20 cellular contexts compared by ENCODE assay signal in the genomic region with DNA sequence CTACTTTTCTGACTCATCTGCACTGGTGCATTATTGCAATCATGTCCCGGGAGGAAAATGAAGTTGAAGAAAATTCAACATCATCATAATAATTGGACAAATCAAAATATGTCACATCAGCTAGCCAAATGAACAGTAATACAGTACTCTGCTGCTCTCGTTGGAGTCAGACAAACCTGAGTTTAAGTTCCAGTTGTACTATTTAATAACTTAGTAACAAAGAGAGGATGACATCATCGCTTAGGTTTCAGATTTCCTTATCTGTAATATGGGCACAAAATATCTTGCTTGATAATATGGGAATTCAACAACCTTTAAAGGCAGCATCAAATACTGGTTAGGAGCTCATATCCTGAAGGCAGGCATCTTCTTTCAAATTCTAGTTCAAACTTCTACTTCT.
A peak's percentile ranks its signal among the peaks of the same experiment; 100 is the strongest.
DNase-seq lines count a peak whose midpoint lies in the region; ATAC-seq, FAIRE-seq and TF ChIP-seq lines count a peak whose summit lies in the region.
"Had no signal": no experiment of that assay in that cellular context is flagged by ENCODE, and none has a peak within 500 bp of the region (broad histone marks: within the 10 kb centered on the region; RNA-seq: fewer than 3 reads in every experiment).

No MANE protein-coding gene starts in this region.

- no peaks in the 10 kb centered on the region for H3K4me1 ChIP-seq in Peyer's patch

- H3K27ac ChIP-seq in Peyer's patch: no peak overlapping the region
- H3K27ac ChIP-seq: C4-2B had no signal

- no peaks in the 10 kb centered on the region for H3K36me3 ChIP-seq in bronchial epithelial cell (ENCODE audit: control insufficient read depth, insufficient read depth, low read length)
- no peaks in the 10 kb centered on the region for H3K36me3 ChIP-seq in Peyer's patch

- H3K36me3 Mint-ChIP-seq in Calu3 (ENCODE audit: insufficient read depth, unreplicated experiment) (no peaks in the 10 kb centered on the region), T-cell (no peaks in the 10 kb centered on the region)
- H3K36me3 Mint-ChIP-seq: CD8-positive, alpha-beta memory T cell had no signal

- TF ChIP-seq CTCF in Calu3 (IDR thresholded peaks at IDR 0.05; ENCODE audit: unreplicated experiment) (no peak), bronchial epithelial cell (IDR thresholded peaks at IDR 0.05; ENCODE audit: insufficient read depth, low read length, severe bottlenecking) (no peak), fibroblast of the aortic adventitia (IDR thresholded peaks at IDR 0.05; ENCODE audit: insufficient read depth, low read length) (no peak), Peyer's patch (IDR thresholded peaks at IDR 0.05) (no peak)

- no peak for DNase-seq in Calu3
- peak; percentile 28 for DNase-seq in NCI-H226
- DNase-seq in bronchial epithelial cell (ENCODE audit: low read depth): peak; percentile 35
- DNase-seq in fibroblast of the aortic adventitia (ENCODE audit: low read depth): peak; percentile 36
- no peak for DNase-seq in Peyer's patch
- DNase-seq in NCI-H146 (lab: John Stamatoyannopoulos, UW): no peak
- no peak for DNase-seq in T-cell
- DNase-seq: CD8-positive, alpha-beta memory T cell; DMS79 treated with DMSO at 0.1 percent for 48 hours; H7; HFFc6; Kasumi-1; MM.1S; NCI-H1048; NCI-H1417 treated with DMSO at 0.1 percent for 48 hours; NCI-H187 treated with DMSO at 0.1 percent for 48 hours; NCI-H510A had no signal

- H3K27me3 Mint-ChIP-seq in Calu3 (ENCODE audit: unreplicated experiment): no peaks in the 10 kb centered on the region
- H3K27me3 Mint-ChIP-seq in T-cell: no peaks in the 10 kb centered on the region

- no peak for TF ChIP-seq POLR2A in Peyer's patch (IDR thresholded peaks at IDR 0.05)

- H3K9me3 ChIP-seq in Peyer's patch: no peaks in the 10 kb centered on the region

- H3K9me3 Mint-ChIP-seq in Calu3 (ENCODE audit: low read depth, unreplicated experiment) (peaks cover 5% of the 10 kb centered on the region), T-cell (no peaks in the 10 kb centered on the region)

- no peak overlapping the region for H3K4me3 Mint-ChIP-seq in Calu3 (ENCODE audit: low read depth, unreplicated experiment)
- no peak overlapping the region for H3K4me3 Mint-ChIP-seq in T-cell
- H3K4me3 Mint-ChIP-seq: CD8-positive, alpha-beta memory T cell; HFFc6 had no signal

- intact Hi-C loops in Calu3 (cut with micrococcal nuclease; ENCODE audit: unreplicated experiment): no loop called here

- peak overlapping the region; percentile 59 for H3K27ac Mint-ChIP-seq in Calu3 (ENCODE audit: unreplicated experiment)
- H3K27ac Mint-ChIP-seq in T-cell: no peak overlapping the region
- H3K27ac Mint-ChIP-seq: HFFc6 had no signal

- H3K4me3 ChIP-seq in bronchial epithelial cell (ENCODE audit: low read depth, low read length): no peak overlapping the region
- H3K4me3 ChIP-seq in fibroblast of the aortic adventitia (ENCODE audit: low read depth, low read length): no peak overlapping the region
- H3K4me3 ChIP-seq in Peyer's patch: no peak overlapping the region

- POLR2A ChIA-PET in T-cell (lab: Charles Lee): interaction anchor here in 1 of 2 donors (0.6 kb wide), 1 partner anchor 58 kb away, joined by 11 read pairs; no protein-coding TSS in a partner anchor

- no TSS peak for BruUV-seq in Calu3 (replicated peaks; lab: Mats Ljungman, UMichigan)

- FAIRE-seq in bronchial epithelial cell (lab: Jason Lieb, UNC): no peak
- FAIRE-seq: A204.1 had no signal

- CTCF ChIA-PET in Calu3 (lab: Charles Lee) (no interaction called here), T-cell (lab: Charles Lee) (interaction anchor here (0.6 to 1.0 kb wide), 2 partner anchors 64 to 326 kb away, joined by 3 to 4 read pairs; no protein-coding TSS in a partner anchor)

- ATAC-seq in T-cell (replicated peaks in 1 of 4): no peak
- ATAC-seq: SK-N-SH treated with all-trans-retinoic acid at 6 μM for 48 hours had no signal

- H3K27me3 ChIP-seq in bronchial epithelial cell (ENCODE audit: control insufficient read depth, insufficient read depth, low read length) (no peaks in the 10 kb centered on the region), Peyer's patch (no peaks in the 10 kb centered on the region)

- peaks cover 26% of the 10 kb centered on the region for H3K4me1 Mint-ChIP-seq in Calu3 (ENCODE audit: low read depth, unreplicated experiment)
- H3K4me1 Mint-ChIP-seq in T-cell: peaks cover 7 to 8% (median 8%) of the 10 kb centered on the region in 3 donors

Comparison
In these comparisons a context has a peak if more than half of its experiments do, and no peak if none do; other contexts are left out.
1. DNase-seq: peak in NCI-H226 (single experiment), bronchial epithelial cell (single experiment) and fibroblast of the aortic adventitia (single experiment); none in Calu3 (single experiment), Peyer's patch (0 of 3), NCI-H146 (single experiment) and T-cell (0 of 34).